19 cellular contexts compared by ENCODE assay signal in genomic region chr6:44178424-44179071, GRCh38. TPM values are rescaled to one million over a fixed set of nuclear protein-coding genes. Genes with fewer than 3 reads are reported as not detected.
DNase-seq lines count a peak whose midpoint lies in the region; ATAC-seq and TF ChIP-seq lines count a peak whose summit lies in the region.
"Had no signal": no experiment of that assay in that cellular context is flagged by ENCODE, and none has a peak within 500 bp of the region (broad histone marks: within the 10 kb centered on the region; RNA-seq: fewer than 3 reads in every experiment).

No MANE protein-coding gene starts in this region.

- DNase-seq in Right ventricle myocardium inferior (ENCODE audit: missing footprints) (no peak), left cardiac atrium (no peak), esophagus squamous epithelium (lab: John Stamatoyannopoulos, UW) (no peak), thoracic aorta (ENCODE audit: low spot score) (no peak), NCI-H2171 treated with DMSO at 0.1 percent for 48 hours (lab: John Stamatoyannopoulos, UW) (no peak)
- DNase-seq in activated CD8-positive, alpha-beta T cell treated with anti-CD3 and anti-CD28 coated beads, Interleukin-2, amount 10 ng/mL, durations not matched to agents 7 days and 5 days, result no peak
- DNase-seq: activated CD4-positive, alpha-beta T cell treated with anti-CD3 and anti-CD28 coated beads, Interleukin-2, amount 50 U/mL, for 4 hours; activated T-cell treated with anti-CD3 and anti-CD28 coated beads, Interleukin-2, amount 50 U/mL, for 48 hours; C1 segment of cervical spinal cord; caudate nucleus; effector CD8-positive, alpha-beta T cell; NCI-H1092; NCI-H2107; NCI-H69; OCI-M1; pancreas had no signal

- peaks cover 20% of the 10 kb centered on the region for H3K4me1 Mint-ChIP-seq in activated CD8-positive, alpha-beta T cell treated with anti-CD3 and anti-CD28 coated beads, Interleukin-2, amount 10 ng/mL, durations not matched to agents 7 days and 5 days (ENCODE audit: low read depth)

- H3K36me3 ChIP-seq in esophagus squamous epithelium, result no peaks in the 10 kb centered on the region
- no peaks in the 10 kb centered on the region for H3K36me3 ChIP-seq in thoracic aorta
- H3K36me3 ChIP-seq: pancreas, transverse colon had no signal

- POLR2A ChIA-PET in activated CD8-positive, alpha-beta T cell treated with anti-CD3 and anti-CD28 coated beads, Interleukin-2, amount 10 ng/mL, durations not matched to agents 7 days and 5 days (lab: Charles Lee), result no interaction called here

- H3K4me1 ChIP-seq in esophagus squamous epithelium (peaks cover 0 to 49% (median 8%) of the 10 kb centered on the region in 3 donors), thoracic aorta (ENCODE audit: control insufficient read depth in 1 of 2, low read depth in 2 of 2) (peaks cover 9 to 28% of the 10 kb centered on the region in 2 donors)
- H3K4me1 ChIP-seq: pancreas, transverse colon had no signal

- CTCF ChIA-PET in activated CD8-positive, alpha-beta T cell treated with anti-CD3 and anti-CD28 coated beads, Interleukin-2, amount 10 ng/mL, durations not matched to agents 7 days and 5 days (lab: Charles Lee), result interaction anchor here (0.8 to 1.4 kb wide), 4 partner anchors 9 to 86 kb away, joined by 3 to 4 read pairs (median 3); no protein-coding TSS in a partner anchor

- H3K27ac ChIP-seq in esophagus squamous epithelium (peak overlapping the region in 3 of 4 donors; percentile 48 to 56 (median 52)), thoracic aorta (peak overlapping the region; percentile 66 to 67)
- H3K27ac ChIP-seq: KMS-11, pancreas had no signal

- H3K27me3 Mint-ChIP-seq in activated CD8-positive, alpha-beta T cell treated with anti-CD3 and anti-CD28 coated beads, Interleukin-2, amount 10 ng/mL, durations not matched to agents 7 days and 5 days (ENCODE audit: low read depth), result peaks cover 11% of the 10 kb centered on the region

- H3K36me3 Mint-ChIP-seq in activated CD8-positive, alpha-beta T cell treated with anti-CD3 and anti-CD28 coated beads, Interleukin-2, amount 10 ng/mL, durations not matched to agents 7 days and 5 days (ENCODE audit: low read depth), result no peaks in the 10 kb centered on the region

- H3K27me3 ChIP-seq in esophagus squamous epithelium (no peaks in the 10 kb centered on the region), thoracic aorta (replicated peaks; ENCODE audit: insufficient read depth) (no peaks in the 10 kb centered on the region)
- H3K27me3 ChIP-seq: pancreas, transverse colon had no signal

- H3K4me3 ChIP-seq in esophagus squamous epithelium (no peak overlapping the region), thoracic aorta (no peak overlapping the region)
- H3K4me3 ChIP-seq: pancreas, transverse colon had no signal

- no peak for TF ChIP-seq POLR2A in esophagus squamous epithelium (IDR thresholded peaks at IDR 0.05)

- H3K4me3 Mint-ChIP-seq in activated CD8-positive, alpha-beta T cell treated with anti-CD3 and anti-CD28 coated beads, Interleukin-2, amount 10 ng/mL, durations not matched to agents 7 days and 5 days, result no peak overlapping the region

- H3K27ac Mint-ChIP-seq in activated CD8-positive, alpha-beta T cell treated with anti-CD3 and anti-CD28 coated beads, Interleukin-2, amount 10 ng/mL, durations not matched to agents 7 days and 5 days, result no peak overlapping the region

- 79 to 88% methylated on average over 8 to 9 of the region's 9 CpGs for WGBS in esophagus squamous epithelium, 2 donors

- H3K9me3 Mint-ChIP-seq in activated CD8-positive, alpha-beta T cell treated with anti-CD3 and anti-CD28 coated beads, Interleukin-2, amount 10 ng/mL, durations not matched to agents 7 days and 5 days (ENCODE audit: insufficient read depth), result no peaks in the 10 kb centered on the region

- H3K9me3 ChIP-seq in esophagus squamous epithelium (no peaks in the 10 kb centered on the region), thoracic aorta (no peaks in the 10 kb centered on the region)
- H3K9me3 ChIP-seq: pancreas, transverse colon had no signal

- TF ChIP-seq CTCF in esophagus squamous epithelium (IDR thresholded peaks at IDR 0.05), result no peak
- TF ChIP-seq CTCF in thoracic aorta (IDR thresholded peaks at IDR 0.05), result no peak

- peak; percentile 6 for ATAC-seq in Right ventricle myocardium inferior
- ATAC-seq in left cardiac atrium, result no peak
- ATAC-seq in thoracic aorta (ENCODE audit: insufficient number of reproducible peaks, low FRiP score, low read depth), result no peak
- ATAC-seq in activated CD8-positive, alpha-beta T cell treated with anti-CD3 and anti-CD28 coated beads, Interleukin-2, amount 10 ng/mL, durations not matched to agents 7 days and 5 days, result no peak

- intact Hi-C loops in Right ventricle myocardium inferior (cut with DNase I) (no loop called here), left cardiac atrium (cut with DNase I) (loop anchor here in 1 of 2 donors (10.0 kb wide), 1 partner anchor 156 kb away; no protein-coding TSS in a partner anchor), esophagus squamous epithelium (cut with DNase I) (no loop called here)

RNA-seq across cellular contexts. Expression of gene CAPN11, which starts 19.9 kb away (rescaled TPM):
- 0.27 TPM for total RNA-seq in Right ventricle myocardium inferior
- total RNA-seq in left cardiac atrium, result under 1 TPM; 0.39 to 0.97 TPM
- total RNA-seq in esophagus squamous epithelium, result under 1 TPM in 2 of 4 donors, not detected in 2; 0.57 to 1.00 TPM
- total RNA-seq in thoracic aorta, result not detected
- under 1 TPM; 0.58 to 0.70 TPM for total RNA-seq in activated CD8-positive, alpha-beta T cell treated with anti-CD3 and anti-CD28 coated beads, Interleukin-2, amount 10 ng/mL, durations not matched to agents 7 days and 5 days
- total RNA-seq: A172 had no signal

RNA-seq across cellular contexts. Expression of gene MYMX, which starts 38.2 kb away (rescaled TPM):
- total RNA-seq in Right ventricle myocardium inferior (not detected), left cardiac atrium (1 to 10 TPM; 2.4 to 3.8 TPM), esophagus squamous epithelium (not detected), thoracic aorta (not detected)
- total RNA-seq in activated CD8-positive, alpha-beta T cell treated with anti-CD3 and anti-CD28 coated beads, Interleukin-2, amount 10 ng/mL, durations not matched to agents 7 days and 5 days, result not detected
- total RNA-seq: A172 had no signal

RNA-seq across cellular contexts. Expression of gene SLC29A1, which starts 44.8 kb away (rescaled TPM):
- total RNA-seq in Right ventricle myocardium inferior, result 170 TPM
- total RNA-seq in left cardiac atrium, result 100 to 1,000 TPM; 115 to 130 TPM
- total RNA-seq in esophagus squamous epithelium, result 10 to 100 TPM; 12.7 to 24.8 (median 22.3) TPM
- total RNA-seq in thoracic aorta, result 100 to 1,000 TPM; 132 to 172 TPM
- 10 to 100 TPM; 49.2 to 53.4 TPM for total RNA-seq in activated CD8-positive, alpha-beta T cell treated with anti-CD3 and anti-CD28 coated beads, Interleukin-2, amount 10 ng/mL, durations not matched to agents 7 days and 5 days

RNA-seq across cellular contexts. Expression of gene TMEM63B, which starts 51.2 kb away (rescaled TPM):
- 44.5 TPM for total RNA-seq in Right ventricle myocardium inferior
- 10 to 100 TPM; 40.4 to 48.1 TPM for total RNA-seq in left cardiac atrium
- 10 to 100 TPM; 27.8 to 56.3 (median 45.5) TPM for total RNA-seq in esophagus squamous epithelium
- total RNA-seq in thoracic aorta, result 10 to 100 TPM; 21.9 to 43.4 TPM
- total RNA-seq in activated CD8-positive, alpha-beta T cell treated with anti-CD3 and anti-CD28 coated beads, Interleukin-2, amount 10 ng/mL, durations not matched to agents 7 days and 5 days, result 10 to 100 TPM; 15.5 to 17.9 TPM

RNA-seq across cellular contexts. Expression of gene MRPL14, which starts 51.3 kb away (rescaled TPM):
- total RNA-seq in Right ventricle myocardium inferior (41.7 TPM), left cardiac atrium (10 to 100 TPM; 32.4 to 41.2 TPM), esophagus squamous epithelium (10 to 100 TPM; 41.7 to 60.3 (median 53.6) TPM), thoracic aorta (10 to 100 TPM; 31.0 to 32.4 TPM)
- total RNA-seq in activated CD8-positive, alpha-beta T cell treated with anti-CD3 and anti-CD28 coated beads, Interleukin-2, amount 10 ng/mL, durations not matched to agents 7 days and 5 days, result 10 to 100 TPM; 57.3 to 60.9 TPM
